Comparison of ENCODE assay signal across 10 cellular contexts in genomic region chr17:81043725-81044427, GRCh38. TPM values are rescaled to one million over a fixed set of nuclear protein-coding genes. Genes with fewer than 3 reads are reported as not detected.
DNase-seq lines count a peak whose midpoint lies in the region; ATAC-seq lines count a peak whose summit lies in the region.
"Had no signal": no experiment of that assay in that cellular context is flagged by ENCODE, and none has a peak within 500 bp of the region (broad histone marks: within the 10 kb centered on the region; RNA-seq: fewer than 3 reads in every experiment).

No MANE protein-coding gene starts in this region.

- DNase-seq in Right ventricle myocardium superior (peak; percentile 62), Right ventricle myocardium inferior (ENCODE audit: missing footprints) (no peak), epithelial cell of prostate (ENCODE audit: low read depth, low spot score) (no peak), DMS 273 (lab: John Stamatoyannopoulos, UW; ENCODE audit: unreplicated experiment) (no peak), NCI-H446 (lab: John Stamatoyannopoulos, UW) (no peak), anterior cingulate cortex (lab: John Stamatoyannopoulos, UW) (no peak)
- DNase-seq: activated CD8-positive, alpha-beta T cell treated with anti-CD3 and anti-CD28 coated beads, Interleukin-2, amount 10 ng/mL, durations not matched to agents 7 days and 5 days; erythroblast had no signal

- H3K27me3 ChIP-seq in muscle layer of duodenum (ENCODE audit: low read depth, low read length), result no peaks in the 10 kb centered on the region

- intact Hi-C loops in Right ventricle myocardium superior (cut with DNase I) (no loop called here), Right ventricle myocardium inferior (cut with DNase I) (no loop called here)

- no peak overlapping the region for H3K4me3 ChIP-seq in muscle layer of duodenum (ENCODE audit: low read depth in 1 of 2, low read length in 2 of 2)

- peaks cover 6 to 82% of the 10 kb centered on the region in 2 donors for H3K4me1 ChIP-seq in muscle layer of duodenum (ENCODE audit: control insufficient read depth in 1 of 2, insufficient read depth in 2 of 2, low read length in 2 of 2)

- H3K27ac ChIP-seq in epithelial cell of prostate, result peak overlapping the region; percentile 75
- H3K27ac ChIP-seq in muscle layer of duodenum (ENCODE audit: low read length), result peak overlapping the region; percentile 14

- H3K9me3 ChIP-seq in muscle layer of duodenum (ENCODE audit: control insufficient read depth in 1 of 2, low read length in 2 of 2), result no peaks in the 10 kb centered on the region

- ATAC-seq in Right ventricle myocardium superior (ENCODE audit: poor library complexity), result peak; percentile 1
- no peak for ATAC-seq in Right ventricle myocardium inferior
- no peak for ATAC-seq in GM18519 (IDR thresholded peaks at IDR 0.05; ENCODE audit: low FRiP score, unreplicated experiment)
- ATAC-seq: activated CD8-positive, alpha-beta T cell treated with anti-CD3 and anti-CD28 coated beads, Interleukin-2, amount 10 ng/mL, durations not matched to agents 7 days and 5 days had no signal

- no peaks in the 10 kb centered on the region for H3K36me3 ChIP-seq in muscle layer of duodenum (ENCODE audit: control insufficient read depth in 1 of 2, insufficient read depth in 2 of 2, low read length in 2 of 2)

RNA-seq across cellular contexts. Expression of gene BAIAP2, which starts 8.9 kb away (rescaled TPM):
- total RNA-seq in Right ventricle myocardium superior, result 34.7 TPM
- 32.1 TPM for total RNA-seq in Right ventricle myocardium inferior

RNA-seq across cellular contexts. Expression of gene CHMP6, which starts 52.2 kb away (rescaled TPM):
- total RNA-seq in Right ventricle myocardium superior, result 13.6 TPM
- 19.0 TPM for total RNA-seq in Right ventricle myocardium inferior
